Comparison of ENCODE assay signal across 8 cellular contexts in the genomic region with DNA sequence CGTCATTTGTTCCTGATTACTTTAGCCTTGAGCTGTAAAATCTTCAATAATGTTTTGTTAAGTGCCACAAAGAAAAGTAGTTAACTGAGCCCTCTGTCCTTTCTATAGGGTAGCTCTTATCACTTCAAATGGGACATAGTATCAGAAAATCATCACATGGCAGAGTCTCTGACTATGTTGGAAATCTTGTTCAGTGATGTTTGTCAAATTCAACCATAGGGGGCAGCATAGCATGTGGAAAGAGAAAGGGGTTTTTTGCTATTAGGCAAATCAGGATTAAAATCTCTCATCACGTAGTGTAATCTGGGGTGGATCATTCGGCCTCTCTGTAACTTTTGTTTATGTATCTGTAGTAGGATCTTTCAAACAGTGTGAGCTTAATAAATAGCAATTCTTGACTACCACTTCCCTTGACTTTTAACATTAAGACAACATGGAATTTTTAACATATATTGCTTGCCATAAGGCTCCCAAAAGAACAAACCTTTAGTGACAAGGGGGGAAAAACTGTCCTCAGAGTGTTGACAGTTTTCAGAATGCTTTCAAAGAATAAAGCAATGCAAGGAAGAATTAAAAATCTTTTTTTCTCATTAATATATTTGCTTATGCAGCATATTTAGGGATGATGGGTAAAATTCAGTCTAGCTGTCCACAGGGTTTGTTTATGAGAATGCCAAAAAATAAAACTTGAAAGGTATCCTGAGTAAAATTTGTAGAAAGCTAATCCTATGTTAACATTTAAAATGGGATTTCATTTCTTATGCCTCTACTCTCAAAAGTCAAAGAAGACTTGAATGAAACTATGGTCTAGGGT.
DNase-seq lines count a peak whose midpoint lies in the region; ATAC-seq and TF ChIP-seq lines count a peak whose summit lies in the region.

No MANE protein-coding gene starts in this region.

- DNase-seq in COLO829 (ENCODE audit: low spot score): peak; percentile 62
- peak; percentile 78 for DNase-seq in NCI-H82 (lab: John Stamatoyannopoulos, UW)
- no peak for DNase-seq in coronary artery (ENCODE audit: low spot score)
- peak; percentile 34 for DNase-seq in midbrain (lab: John Stamatoyannopoulos, UW)
- no peak for DNase-seq in HK-2 (ENCODE audit: unreplicated experiment)
- no peak for DNase-seq in activated naive CD4-positive, alpha-beta T cell treated with anti-CD3 and anti-CD28 coated beads, Interleukin-2, amount 50 U/mL, for 16 hours

- no peak overlapping the region for H3K4me3 ChIP-seq in coronary artery

- no peak overlapping the region for H3K27ac ChIP-seq in coronary artery

- ATAC-seq in GM18502 (IDR thresholded peaks at IDR 0.05; ENCODE audit: poor library complexity, unreplicated experiment): peak; percentile 44
- no peak for ATAC-seq in GM21526 (IDR thresholded peaks at IDR 0.05; ENCODE audit: low FRiP score, unreplicated experiment)

- TF ChIP-seq CTCF in coronary artery (IDR thresholded peaks at IDR 0.05): peak; percentile 16

Comparison
In these comparisons a context has a peak if more than half of its experiments do, and no peak if none do; other contexts are left out.
1. DNase-seq: peak in COLO829 (single experiment), NCI-H82 (single experiment) and midbrain (single experiment); none in coronary artery (single experiment), HK-2 (single experiment) and activated naive CD4-positive, alpha-beta T cell treated with anti-CD3 and anti-CD28 coated beads, Interleukin-2, amount 50 U/mL, for 16 hours (single experiment).